Comparison of ENCODE assay signal across 10 cellular contexts in the genomic region with DNA sequence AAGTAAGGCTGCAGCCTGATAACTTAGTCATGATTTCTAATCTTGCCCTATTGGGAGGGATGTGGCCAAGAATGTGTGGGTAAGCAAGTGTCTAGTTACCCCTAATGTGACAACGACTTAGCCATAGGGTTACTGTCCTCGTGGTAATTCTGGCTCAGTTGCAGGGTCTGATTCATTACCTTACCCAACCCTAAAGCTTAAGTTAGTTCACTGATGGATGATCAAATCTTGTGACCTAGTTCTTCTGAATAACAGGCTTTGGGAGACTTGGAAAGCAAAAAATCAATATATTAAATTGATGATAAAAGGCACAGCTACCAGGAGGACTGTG. TPM values are rescaled to one million over a fixed set of nuclear protein-coding genes. Genes with fewer than 3 reads are reported as not detected.
DNase-seq lines count a peak whose midpoint lies in the region; ATAC-seq, FAIRE-seq and TF ChIP-seq lines count a peak whose summit lies in the region.
"Had no signal": no experiment of that assay in that cellular context is flagged by ENCODE, and none has a peak within 500 bp of the region (broad histone marks: within the 10 kb centered on the region; RNA-seq: fewer than 3 reads in every experiment).

No MANE protein-coding gene starts in this region.

- H3K4me1 ChIP-seq in kidney (ENCODE audit: control insufficient read depth in 1 of 2, insufficient read depth in 1 of 2, low read depth in 1 of 2, low read length in 2 of 2) (peaks cover 15 to 19% of the 10 kb centered on the region in 2 donors), testis (peaks cover 24% of the 10 kb centered on the region), thyroid gland (peaks cover 15 to 18% of the 10 kb centered on the region in 2 donors)
- H3K4me1 ChIP-seq: BE2C had no signal

- H3K27me3 ChIP-seq in testis (no peaks in the 10 kb centered on the region), thyroid gland (no peaks in the 10 kb centered on the region)
- H3K27me3 ChIP-seq: BE2C had no signal

- TF ChIP-seq CTCF in kidney (IDR thresholded peaks at IDR 0.05; ENCODE audit: borderline replicate concordance, extremely low read depth, insufficient read depth) (no peak), testis (IDR thresholded peaks at IDR 0.05) (no peak), thyroid gland (IDR thresholded peaks at IDR 0.05) (no peak)

- H3K36me3 Mint-ChIP-seq in activated naive CD4-positive, alpha-beta T cell treated with anti-CD3 and anti-CD28 coated beads for 36 hours (ENCODE audit: low read depth) = peaks cover 4% of the 10 kb centered on the region
- peaks cover 2% of the 10 kb centered on the region for H3K36me3 Mint-ChIP-seq in activated naive CD8-positive, alpha-beta T cell treated with anti-CD3 and anti-CD28 coated beads for 36 hours

- ATAC-seq in GM18502 (IDR thresholded peaks at IDR 0.05; ENCODE audit: poor library complexity, unreplicated experiment) = no peak

- no peaks in the 10 kb centered on the region for H3K27me3 Mint-ChIP-seq in activated naive CD4-positive, alpha-beta T cell treated with anti-CD3 and anti-CD28 coated beads for 36 hours (ENCODE audit: low read depth)
- no peaks in the 10 kb centered on the region for H3K27me3 Mint-ChIP-seq in activated naive CD8-positive, alpha-beta T cell treated with anti-CD3 and anti-CD28 coated beads for 36 hours

- 46% methylated on average over 2 of the region's 2 CpGs for WGBS in testis, 2 donors
- 63 to 69% methylated on average over 2 of the region's 2 CpGs for WGBS in thyroid gland, 2 donors

- intact Hi-C loops in activated naive CD4-positive, alpha-beta T cell treated with anti-CD3 and anti-CD28 coated beads for 36 hours (cut with micrococcal nuclease) = loop anchor here (10.0 kb wide), 1 partner anchor 582 kb away; no protein-coding TSS in a partner anchor
- intact Hi-C loops in kidney (cut with DNase I) = no loop called here
- intact Hi-C loops in testis (cut with DNase I; ENCODE audit: low total_unique reads) = no loop called here
- intact Hi-C loops in thyroid gland (cut with DNase I) = no loop called here

- peak overlapping the region; percentile 96 for H3K27ac Mint-ChIP-seq in activated naive CD4-positive, alpha-beta T cell treated with anti-CD3 and anti-CD28 coated beads for 36 hours
- peak overlapping the region; percentile 93 for H3K27ac Mint-ChIP-seq in activated naive CD8-positive, alpha-beta T cell treated with anti-CD3 and anti-CD28 coated beads for 36 hours

- H3K9me3 ChIP-seq in kidney (ENCODE audit: control insufficient read depth in 1 of 2, low read length in 2 of 2) = no peaks in the 10 kb centered on the region
- H3K9me3 ChIP-seq in testis = no peaks in the 10 kb centered on the region
- H3K9me3 ChIP-seq in thyroid gland = no peaks in the 10 kb centered on the region
- H3K9me3 ChIP-seq: BE2C had no signal

- no peak for FAIRE-seq in kidney (lab: Jason Lieb, UNC)

- CTCF ChIA-PET in activated naive CD4-positive, alpha-beta T cell treated with anti-CD3 and anti-CD28 coated beads for 36 hours (lab: Charles Lee) = interaction anchor here (0.5 to 1.0 kb wide), 3 partner anchors 9 to 432 kb away, joined by 3 read pairs; partner anchors contain the start of gene SLC24A1

- H3K4me1 Mint-ChIP-seq in activated naive CD4-positive, alpha-beta T cell treated with anti-CD3 and anti-CD28 coated beads for 36 hours (ENCODE audit: low read depth) = peaks cover 40% of the 10 kb centered on the region
- peaks cover 25% of the 10 kb centered on the region for H3K4me1 Mint-ChIP-seq in activated naive CD8-positive, alpha-beta T cell treated with anti-CD3 and anti-CD28 coated beads for 36 hours

- H3K4me3 Mint-ChIP-seq in activated naive CD4-positive, alpha-beta T cell treated with anti-CD3 and anti-CD28 coated beads for 36 hours = peak overlapping the region; percentile 15
- no peak overlapping the region for H3K4me3 Mint-ChIP-seq in activated naive CD8-positive, alpha-beta T cell treated with anti-CD3 and anti-CD28 coated beads for 36 hours

- H3K27ac ChIP-seq in kidney (ENCODE audit: low read depth in 2 of 2, low read length in 2 of 2) (no peak overlapping the region), testis (peak overlapping the region; percentile 92), thyroid gland (no peak overlapping the region)

- H3K9me3 Mint-ChIP-seq in activated naive CD4-positive, alpha-beta T cell treated with anti-CD3 and anti-CD28 coated beads for 36 hours = no peaks in the 10 kb centered on the region
- no peaks in the 10 kb centered on the region for H3K9me3 Mint-ChIP-seq in activated naive CD8-positive, alpha-beta T cell treated with anti-CD3 and anti-CD28 coated beads for 36 hours

- H3K4me3 ChIP-seq in kidney (ENCODE audit: low read length in 2 of 2) = no peak overlapping the region
- H3K4me3 ChIP-seq in testis = no peak overlapping the region
- no peak overlapping the region for H3K4me3 ChIP-seq in thyroid gland (replicated peaks in 1 of 3)

- TF ChIP-seq POLR2A in testis (IDR thresholded peaks at IDR 0.05) = no peak
- no peak for TF ChIP-seq POLR2A in thyroid gland (IDR thresholded peaks at IDR 0.05)

- H3K36me3 ChIP-seq in kidney (ENCODE audit: control insufficient read depth in 1 of 2, insufficient read depth in 2 of 2, low read length in 2 of 2) (no peaks in the 10 kb centered on the region), testis (ENCODE audit: low read depth, missing control alignments) (no peaks in the 10 kb centered on the region), thyroid gland (no peaks in the 10 kb centered on the region)
- H3K36me3 ChIP-seq: BE2C had no signal

- no peak for DNase-seq in activated naive CD4-positive, alpha-beta T cell treated with anti-CD3 and anti-CD28 coated beads for 36 hours
- DNase-seq in activated naive CD4-positive, alpha-beta T cell treated with Interleukin-2 at 50 U/mL for 16 hours = no peak
- DNase-seq in activated naive CD8-positive, alpha-beta T cell treated with anti-CD3 and anti-CD28 coated beads for 36 hours = no peak
- DNase-seq in kidney (no peak), testis (no peak), thyroid gland (no peak)
- DNase-seq in stimulated activated CD4-positive, alpha-beta T cell treated with anti-CD3 and anti-CD28 coated beads, Interleukin-4, amount 100 ng/mL, for 24 hours = no peak
- DNase-seq: activated gamma-delta T cell treated with Interleukin-2 at 50 U/mL for 16 hours, BE2C had no signal

- H3K9ac ChIP-seq in kidney (ENCODE audit: low read length in 2 of 2) = peak overlapping the region; percentile 12 to 97

RNA-seq across cellular contexts. Expression of gene INTS14, which starts 1.6 kb away (rescaled TPM):
- total RNA-seq in activated naive CD4-positive, alpha-beta T cell treated with anti-CD3 and anti-CD28 coated beads for 36 hours = 10 to 100 TPM; 41.2 to 43.4 TPM
- 10 to 100 TPM; 62.1 to 66.9 TPM for total RNA-seq in activated naive CD8-positive, alpha-beta T cell treated with anti-CD3 and anti-CD28 coated beads for 36 hours
- total RNA-seq in kidney = 37.1 TPM
- polyA plus RNA-seq in kidney (ENCODE audit: insufficient read depth, low read depth, low replicate concordance) = 27.8 TPM
- 10 to 100 TPM; 65.7 to 71.0 TPM for total RNA-seq in testis
- 41.7 TPM for polyA plus RNA-seq in testis (ENCODE audit: insufficient read depth, low read depth, low replicate concordance)
- 10 to 100 TPM; 52.4 to 99.4 (median 62.9) TPM for total RNA-seq in thyroid gland

RNA-seq across cellular contexts. Expression of gene SLC24A1, which starts 9.2 kb away (rescaled TPM):
- total RNA-seq in activated naive CD4-positive, alpha-beta T cell treated with anti-CD3 and anti-CD28 coated beads for 36 hours = 10 to 100 TPM; 10.7 to 12.4 TPM
- total RNA-seq in activated naive CD8-positive, alpha-beta T cell treated with anti-CD3 and anti-CD28 coated beads for 36 hours = 1 to 10 TPM; 6.6 to 7.6 TPM
- total RNA-seq in kidney = 18.9 TPM
- 4.9 TPM for polyA plus RNA-seq in kidney (ENCODE audit: insufficient read depth, low read depth, low replicate concordance)
- total RNA-seq in testis = 10 to 100 TPM; 16.9 to 24.3 TPM
- 13.4 TPM for polyA plus RNA-seq in testis (ENCODE audit: insufficient read depth, low read depth, low replicate concordance)
- 10 to 100 TPM; 10.6 to 23.5 (median 13.0) TPM for total RNA-seq in thyroid gland

Comparison
In these comparisons a context has a peak if more than half of its experiments do, and no peak if none do; other contexts are left out.
1. H3K27ac ChIP-seq: peak in testis (2 of 2); none in kidney (0 of 2) and thyroid gland (0 of 3).